In the genomic region with DNA sequence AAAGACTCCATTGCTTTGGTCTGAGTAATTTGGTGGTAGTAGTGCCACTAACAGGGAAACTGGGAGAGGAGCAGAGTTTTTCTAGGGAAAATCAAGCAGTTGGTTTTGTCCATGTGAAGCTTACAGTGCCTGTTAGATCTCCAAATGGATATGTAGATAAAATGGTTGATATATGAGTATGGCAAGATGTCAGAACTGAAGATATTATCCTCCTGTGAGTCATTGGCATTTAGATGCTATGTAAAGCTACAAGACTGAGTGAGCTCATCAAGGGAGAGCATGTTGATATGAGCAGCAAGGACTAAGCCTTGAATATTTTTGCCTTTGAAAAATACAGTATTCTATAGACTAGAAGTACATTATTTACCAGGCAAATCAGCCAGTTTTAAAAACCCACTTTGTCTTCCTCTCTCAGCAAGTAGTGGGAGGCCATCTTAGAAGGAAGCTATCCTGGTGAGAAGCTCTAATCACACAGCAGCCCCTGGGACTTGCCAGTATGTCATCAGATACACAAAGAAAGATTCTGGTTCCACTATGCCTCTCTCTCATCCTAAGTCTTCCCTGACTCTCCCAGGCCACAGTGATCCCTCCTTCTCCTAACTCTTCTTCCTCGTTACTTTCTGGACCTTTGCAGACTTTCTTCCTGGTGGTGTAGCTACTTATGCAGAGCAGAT, we compare ENCODE assay signal across 19 cellular contexts.
A peak's percentile ranks its signal among the peaks of the same experiment; 100 is the strongest.
DNase-seq lines count a peak whose midpoint lies in the region; ATAC-seq, FAIRE-seq and TF ChIP-seq lines count a peak whose summit lies in the region.
"Had no signal": no experiment of that assay in that cellular context is flagged by ENCODE, and none has a peak within 500 bp of the region (broad histone marks: within the 10 kb centered on the region; RNA-seq: fewer than 3 reads in every experiment).

No MANE protein-coding gene starts in this region.

- no peaks in the 10 kb centered on the region for H3K9me3 ChIP-seq in trophoblast cell (ENCODE audit: insufficient read depth, low read depth, low read length)
- H3K9me3 ChIP-seq: upper lobe of left lung had no signal

- FAIRE-seq in RCC 7860 (lab: Jason Lieb, UNC) = no peak
- FAIRE-seq: endometrium had no signal

- H3K27ac ChIP-seq in trophoblast cell (ENCODE audit: low read depth, low read length) = no peak overlapping the region
- H3K27ac ChIP-seq: upper lobe of left lung had no signal

- no peak overlapping the region for H2BK120ac ChIP-seq in trophoblast cell (ENCODE audit: insufficient read depth, low read length, poor library complexity)

- H3K18ac ChIP-seq in trophoblast cell (ENCODE audit: low read length) = no peak overlapping the region

- H2AK5ac ChIP-seq in trophoblast cell (ENCODE audit: low read length) = no peak overlapping the region

- TF ChIP-seq CTCF in epithelial cell of esophagus (IDR thresholded peaks at IDR 0.05; ENCODE audit: insufficient read depth, low read depth, low read length, missing control alignments) (no peak), GM10266 (IDR thresholded peaks at IDR 0.05; ENCODE audit: control insufficient read depth, insufficient read depth, low read depth, missing control alignments) (no peak)

- no peaks in the 10 kb centered on the region for H3K36me3 ChIP-seq in trophoblast cell (ENCODE audit: control insufficient read depth in 1 of 2, insufficient read depth in 2 of 2, low read length in 2 of 2)
- H3K36me3 ChIP-seq: upper lobe of left lung had no signal

- no peak overlapping the region for H4K12ac ChIP-seq in trophoblast cell (ENCODE audit: low read depth, low read length)

- H3K14ac ChIP-seq in trophoblast cell (ENCODE audit: low read length) = no peak overlapping the region

- no peak overlapping the region for H4K91ac ChIP-seq in trophoblast cell (ENCODE audit: low read depth, low read length)

- H3K4ac ChIP-seq in trophoblast cell (ENCODE audit: low read depth, low read length) = no peak overlapping the region

- H3K79me1 ChIP-seq in trophoblast cell (ENCODE audit: low read length) = no peaks in the 10 kb centered on the region

- ATAC-seq in HG02759 (IDR thresholded peaks at IDR 0.05; ENCODE audit: unreplicated experiment) = no peak
- ATAC-seq in GM21360 (IDR thresholded peaks at IDR 0.05; ENCODE audit: unreplicated experiment) = no peak
- no peak for ATAC-seq in HG03039 (IDR thresholded peaks at IDR 0.05; ENCODE audit: unreplicated experiment)
- ATAC-seq: naive thymus-derived CD4-positive, alpha-beta T cell had no signal

- H3K27me3 ChIP-seq in trophoblast cell (ENCODE audit: insufficient read depth, low read length) = no peaks in the 10 kb centered on the region
- H3K27me3 ChIP-seq: upper lobe of left lung had no signal

- peak overlapping the region; percentile 11 for H4K8ac ChIP-seq in trophoblast cell (ENCODE audit: low read depth, low read length)

- H3K23ac ChIP-seq in trophoblast cell (ENCODE audit: low read length) = no peak overlapping the region

- H2BK12ac ChIP-seq in trophoblast cell (ENCODE audit: low read length) = no peak overlapping the region

- H3K4me3 ChIP-seq in epithelial cell of esophagus (ENCODE audit: low read length) (no peak overlapping the region), trophoblast cell (ENCODE audit: low read depth, low read length) (no peak overlapping the region)
- H3K4me3 ChIP-seq: upper lobe of left lung had no signal

- H3K79me2 ChIP-seq in trophoblast cell (ENCODE audit: control insufficient read depth, insufficient read depth, low read length, poor library complexity) = no peaks in the 10 kb centered on the region

- no peak overlapping the region for H3K4me2 ChIP-seq in trophoblast cell (ENCODE audit: low read length)

- H3K4me1 ChIP-seq in trophoblast cell (ENCODE audit: control insufficient read depth in 1 of 2, insufficient read depth in 2 of 2, low read length in 2 of 2) = no peaks in the 10 kb centered on the region
- H3K4me1 ChIP-seq: upper lobe of left lung had no signal

- no peak overlapping the region for H2AFZ ChIP-seq in trophoblast cell (ENCODE audit: insufficient read depth, low read length, poor library complexity)

- no CpG with 5 or more reads among the region's 1 CpG for WGBS in trophoblast cell (ENCODE audit: extremely low coverage, insufficient coverage, insufficient read length)

- DNase-seq in ELR (ENCODE audit: low read depth) (peak; percentile 79), RCC 7860 (ENCODE audit: low spot score) (peak; percentile 23), epithelial cell of esophagus (ENCODE audit: low read depth) (peak; percentile 75), trophoblast cell (peak; percentile 49 to 88), GM10266 (ENCODE audit: extremely low spot score) (no peak)
- DNase-seq: activated CD4-positive, alpha-beta T cell treated with anti-CD3 and anti-CD28 coated beads, Interleukin-2, amount 10 ng/mL, durations not matched to agents 24 days and 14 days; DMS79 treated with DMSO at 0.1 percent for 48 hours; naive thymus-derived CD4-positive, alpha-beta T cell; NCI-H187; NCI-H526 treated with DMSO at 0.1 percent for 48 hours; retina; Right ventricle myocardium superior; stimulated activated CD4-positive, alpha-beta T cell treated with anti-CD3 and anti-CD28 coated beads, Interleukin-2, amount 100 ng/mL, for 48 hours; T-helper 9 cell; upper lobe of left lung had no signal

- no peak overlapping the region for H2BK5ac ChIP-seq in trophoblast cell (ENCODE audit: low read depth, low read length, poor library complexity)

- no peak overlapping the region for H3K9ac ChIP-seq in trophoblast cell (ENCODE audit: low read length)
